ENCODE assay signal across 1 cellular context in the genomic region with DNA sequence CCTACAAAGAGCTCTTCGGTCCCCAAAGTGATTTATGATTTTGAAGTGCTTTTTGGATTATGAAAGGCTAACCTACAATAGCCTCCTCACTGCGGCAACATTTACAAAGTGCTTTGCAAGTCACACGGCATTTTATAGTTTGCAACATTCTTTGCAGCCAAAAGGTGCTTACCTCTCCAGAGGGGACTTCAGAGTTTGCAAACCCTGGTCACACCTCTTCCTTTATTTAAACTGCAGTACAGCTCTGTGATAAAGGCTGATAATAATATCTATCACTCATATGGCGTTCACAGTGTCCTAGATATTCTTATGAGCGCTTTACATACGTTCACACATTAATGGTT.
TF ChIP-seq lines count a peak whose summit lies in the region.

No MANE protein-coding gene starts in this region.

TF ChIP-seq in HepG2, 621 proteins besides CTCF, POLR2A, EP300 and RAD21 (continued from another document):
- TF ChIP-seq, protein P1, sequence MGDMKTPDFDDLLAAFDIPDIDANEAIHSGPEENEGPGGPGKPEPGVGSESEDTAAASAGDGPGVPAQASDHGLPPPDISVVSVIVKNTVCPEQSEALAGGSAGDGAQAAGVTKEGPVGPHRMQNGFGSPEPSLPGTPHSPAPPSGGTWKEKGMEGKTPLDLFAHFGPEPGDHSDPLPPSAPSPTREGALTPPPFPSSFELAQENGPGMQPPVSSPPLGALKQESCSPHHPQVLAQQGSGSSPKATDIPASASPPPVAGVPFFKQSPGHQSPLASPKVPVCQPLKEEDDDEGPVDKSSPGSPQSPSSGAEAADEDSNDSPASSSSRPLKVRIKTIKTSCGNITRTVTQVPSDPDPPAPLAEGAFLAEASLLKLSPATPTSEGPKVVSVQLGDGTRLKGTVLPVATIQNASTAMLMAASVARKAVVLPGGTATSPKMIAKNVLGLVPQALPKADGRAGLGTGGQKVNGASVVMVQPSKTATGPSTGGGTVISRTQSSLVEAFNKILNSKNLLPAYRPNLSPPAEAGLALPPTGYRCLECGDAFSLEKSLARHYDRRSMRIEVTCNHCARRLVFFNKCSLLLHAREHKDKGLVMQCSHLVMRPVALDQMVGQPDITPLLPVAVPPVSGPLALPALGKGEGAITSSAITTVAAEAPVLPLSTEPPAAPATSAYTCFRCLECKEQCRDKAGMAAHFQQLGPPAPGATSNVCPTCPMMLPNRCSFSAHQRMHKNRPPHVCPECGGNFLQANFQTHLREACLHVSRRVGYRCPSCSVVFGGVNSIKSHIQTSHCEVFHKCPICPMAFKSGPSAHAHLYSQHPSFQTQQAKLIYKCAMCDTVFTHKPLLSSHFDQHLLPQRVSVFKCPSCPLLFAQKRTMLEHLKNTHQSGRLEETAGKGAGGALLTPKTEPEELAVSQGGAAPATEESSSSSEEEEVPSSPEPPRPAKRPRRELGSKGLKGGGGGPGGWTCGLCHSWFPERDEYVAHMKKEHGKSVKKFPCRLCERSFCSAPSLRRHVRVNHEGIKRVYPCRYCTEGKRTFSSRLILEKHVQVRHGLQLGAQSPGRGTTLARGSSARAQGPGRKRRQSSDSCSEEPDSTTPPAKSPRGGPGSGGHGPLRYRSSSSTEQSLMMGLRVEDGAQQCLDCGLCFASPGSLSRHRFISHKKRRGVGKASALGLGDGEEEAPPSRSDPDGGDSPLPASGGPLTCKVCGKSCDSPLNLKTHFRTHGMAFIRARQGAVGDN (CRISPR knock-in tag; IDR thresholded peaks at IDR 0.05), result no peak
- no peak for TF ChIP-seq TGIF2 (CRISPR knock-in tag; IDR thresholded peaks at IDR 0.05)
- no peak for TF ChIP-seq ATF1 (CRISPR knock-in tag; IDR thresholded peaks at IDR 0.05)
- no peak for TF ChIP-seq MTF1 (CRISPR knock-in tag; IDR thresholded peaks at IDR 0.05)
- TF ChIP-seq ZNF124 (CRISPR knock-in tag; IDR thresholded peaks at IDR 0.05), result no peak
- no peak for TF ChIP-seq ZNF256 (CRISPR knock-in tag; conservative IDR thresholded peaks at IDR 0.05)
- TF ChIP-seq ZC3H13 (CRISPR knock-in tag; IDR thresholded peaks at IDR 0.05), result no peak
- no peak for TF ChIP-seq MXI1 (IDR thresholded peaks at IDR 0.05; ENCODE audit: borderline replicate concordance, low read depth, low read length)
- TF ChIP-seq ZKSCAN1 (IDR thresholded peaks at IDR 0.05; ENCODE audit: low read length), result no peak
- no peak for TF ChIP-seq FOXK1 (CRISPR knock-in tag; IDR thresholded peaks at IDR 0.05; ENCODE audit: borderline replicate concordance, low read depth)
